Comparison of ENCODE assay signal across 22 cellular contexts in genomic region chr2:26141145-26141769, GRCh38. TPM values are rescaled to one million over a fixed set of nuclear protein-coding genes. Genes with fewer than 3 reads are reported as not detected.
DNase-seq lines count a peak whose midpoint lies in the region; ATAC-seq, FAIRE-seq and TF ChIP-seq lines count a peak whose summit lies in the region.
"Had no signal": no experiment of that assay in that cellular context is flagged by ENCODE, and none has a peak within 500 bp of the region (broad histone marks: within the 10 kb centered on the region; RNA-seq: fewer than 3 reads in every experiment).

No MANE protein-coding gene starts in this region.

- H3K4me3 ChIP-seq in HepG2 (replicated peaks in 1 of 3; ENCODE audit: insufficient read depth in 1 of 3, low read depth in 2 of 3, low read length in 3 of 3) (no peak overlapping the region), right lobe of liver (no peak overlapping the region), RWPE2 (ENCODE audit: severe bottlenecking) (no peak overlapping the region)
- H3K4me3 ChIP-seq: Peyer's patch, SJCRH30 had no signal

- no peak for TF ChIP-seq POLR2A in HepG2 (IDR thresholded peaks at IDR 0.05; ENCODE audit: insufficient read depth in 1 of 2, low read depth in 2 of 2, low read length in 2 of 2)
- no peak for TF ChIP-seq POLR2A in right lobe of liver (IDR thresholded peaks at IDR 0.05)

- no peaks in the 10 kb centered on the region for H3K27me3 Mint-ChIP-seq in naive thymus-derived CD8-positive, alpha-beta T cell
- H3K27me3 Mint-ChIP-seq in T-helper 17 cell, result no peaks in the 10 kb centered on the region

- POLR2A ChIA-PET in HepG2 (lab: Yijun Ruan, JAX), result no interaction called here
- POLR2A ChIA-PET in naive thymus-derived CD8-positive, alpha-beta T cell (lab: Charles Lee), result no interaction called here

- ATAC-seq in HepG2 (peak; percentile 13; the same call in 2 of the 3 replicates), right lobe of liver (no peak), RWPE2 (ENCODE audit: low read depth) (peak; percentile 30; the same call in 1 of the 3 replicates), T-helper 17 cell (no peak)
- no peak for ATAC-seq in naive thymus-derived CD8-positive, alpha-beta T cell

- H3K4me1 ChIP-seq in HepG2 (ENCODE audit: insufficient read depth, low read length), result no peaks in the 10 kb centered on the region
- H3K4me1 ChIP-seq in right lobe of liver, result no peaks in the 10 kb centered on the region
- H3K4me1 ChIP-seq in RWPE2 (ENCODE audit: insufficient read depth, poor library complexity, severe bottlenecking), result no peaks in the 10 kb centered on the region
- H3K4me1 ChIP-seq: BE2C, SJCRH30 had no signal

- FAIRE-seq in HepG2 (lab: Jason Lieb, UNC), result no peak

- H3K4me2 ChIP-seq in HepG2 (ENCODE audit: low read depth, low read length), result no peak overlapping the region

- H3K36me3 ChIP-seq in HepG2 (replicated peaks in 1 of 2; ENCODE audit: control insufficient read depth in 1 of 2, insufficient read depth in 2 of 2, low read length in 2 of 2) (peaks cover 2 to 4% of the 10 kb centered on the region in 2 experiments; a peak in 3 of 5 replicates), right lobe of liver (peaks cover 0 to 2% (median 0%) of the 10 kb centered on the region in 4 donors), RWPE2 (ENCODE audit: low read depth) (0 out of 2 replicates have a peak, but pooled peaks cover 11% of the 10 kb centered on the region)

- DNase-seq in HepG2 (ENCODE audit: low spot score), result no peak
- DNase-seq in right lobe of liver, result no peak
- no peak for DNase-seq in RWPE2 (ENCODE audit: low spot score)
- DNase-seq in kidney tubule cell (ENCODE audit: low spot score), result peak; percentile 9
- no peak for DNase-seq in naive thymus-derived CD8-positive, alpha-beta T cell
- DNase-seq in cardiac septum (ENCODE audit: low spot score), result no peak
- DNase-seq in T-helper 17 cell, result no peak
- DNase-seq: BE2C, COR-L47, DMS153, GDM1, GOT3, KBM-7, MM.1S, NCI-H1048, NCI-H1417 treated with DMSO at 0.1 percent for 48 hours, NCI-H187, NCI-H446, NCI-H526, Peyer's patch, SJCRH30 had no signal

- no peak for TF ChIP-seq RAD21 in HepG2 (CRISPR knock-in tag; IDR thresholded peaks at IDR 0.05)

- H3K27me3 ChIP-seq in HepG2 (ENCODE audit: control insufficient read depth in 1 of 2, insufficient read depth in 2 of 2, low read length in 2 of 2) (no peaks in the 10 kb centered on the region), right lobe of liver (no peaks in the 10 kb centered on the region), RWPE2 (ENCODE audit: insufficient read depth, poor library complexity, severe bottlenecking) (no peaks in the 10 kb centered on the region)
- H3K27me3 ChIP-seq: BE2C, Peyer's patch had no signal

- H3K9me3 ChIP-seq in HepG2 (ENCODE audit: low read length), result no peaks in the 10 kb centered on the region
- H3K9me3 ChIP-seq in right lobe of liver, result no peaks in the 10 kb centered on the region
- H3K9me3 ChIP-seq in RWPE2 (ENCODE audit: severe bottlenecking), result no peaks in the 10 kb centered on the region
- no peaks in the 10 kb centered on the region for H3K9me3 ChIP-seq in T-helper 17 cell (ENCODE audit: control insufficient read depth, low read length, poor library complexity, severe bottlenecking)
- H3K9me3 ChIP-seq: BE2C, Peyer's patch, SJCRH30 had no signal

- in situ Hi-C loops in HepG2 (cut with HindIII; ENCODE audit: extremely low pct_ligation_motif_present, low pct_unique_long_range_greater_than_20kb), result loop anchor here (10.0 kb wide), 1 partner anchor 286 kb away; no protein-coding TSS in a partner anchor

- peaks cover 0 to 10% (median 3%) of the 10 kb centered on the region in 3 donors for H3K36me3 Mint-ChIP-seq in naive thymus-derived CD8-positive, alpha-beta T cell
- no peaks in the 10 kb centered on the region for H3K36me3 Mint-ChIP-seq in T-helper 17 cell (ENCODE audit: low read depth)

- WGBS in HepG2 (ENCODE audit: low lambda C conversion rate), result 93% methylated on average over 18 of the region's 18 CpGs
- 80% methylated on average over 7 of the region's 18 CpGs for WGBS in right lobe of liver (ENCODE audit: insufficient coverage, low coverage, low lambda C conversion rate, missing lambda C conversion rate)

- BruUV-seq in HepG2 (replicated peaks; lab: Mats Ljungman, UMichigan), result no TSS peak

- no peaks in the 10 kb centered on the region for H4K20me1 ChIP-seq in HepG2 (ENCODE audit: insufficient read depth, low read length)

- no peak overlapping the region for H2AFZ ChIP-seq in HepG2 (ENCODE audit: low read length)

- TF ChIP-seq CTCF in HepG2 (CRISPR knock-in tag; IDR thresholded peaks at IDR 0.05), result no peak
- no peak for TF ChIP-seq CTCF in right lobe of liver (IDR thresholded peaks at IDR 0.05)
- no peak for TF ChIP-seq CTCF in RWPE2 (IDR thresholded peaks at IDR 0.05; ENCODE audit: poor library complexity, severe bottlenecking)

- TF ChIP-seq EP300 in HepG2 (IDR thresholded peaks at IDR 0.05; ENCODE audit: low read depth in 2 of 2, low read length in 2 of 2), result no peak
- no peak for TF ChIP-seq EP300 in HepG2 (CRISPR knock-in tag; IDR thresholded peaks at IDR 0.05; ENCODE audit: borderline replicate concordance)

- H3K9me3 Mint-ChIP-seq in naive thymus-derived CD8-positive, alpha-beta T cell, result no peaks in the 10 kb centered on the region

- intact Hi-C loops in HepG2 (cut with micrococcal nuclease; ENCODE audit: unreplicated experiment) (no loop called here), right lobe of liver (cut with DNase I) (loop anchor here (10.0 kb wide), 2 partner anchors 146 to 186 kb away; no protein-coding TSS in a partner anchor), cardiac septum (cut with DNase I) (loop anchor here (10.0 kb wide), 1 partner anchor 286 kb away; no protein-coding TSS in a partner anchor)

- no peak overlapping the region for H3K9ac ChIP-seq in HepG2 (ENCODE audit: insufficient read depth, low read depth, low read length)

- H3K4me3 Mint-ChIP-seq in naive thymus-derived CD8-positive, alpha-beta T cell, result no peak overlapping the region
- H3K4me3 Mint-ChIP-seq in T-helper 17 cell, result no peak overlapping the region

- CTCF ChIA-PET in HepG2 (lab: Yijun Ruan, JAX; ENCODE audit: low intra/inter-chr PET ratio, low total read pairs), result no interaction called here

- H3K27ac ChIP-seq in HepG2 (ENCODE audit: extremely low read length, insufficient read depth, low read length), result no peak overlapping the region
- no peak overlapping the region for H3K27ac ChIP-seq in right lobe of liver
- no peak overlapping the region for H3K27ac ChIP-seq in RWPE2 (ENCODE audit: poor library complexity, severe bottlenecking)
- H3K27ac ChIP-seq: Peyer's patch, SJCRH30 had no signal

- no peaks in the 10 kb centered on the region for H3K79me2 ChIP-seq in HepG2 (ENCODE audit: insufficient read depth, low read length)

- H3K4me1 Mint-ChIP-seq in naive thymus-derived CD8-positive, alpha-beta T cell, result peaks cover 2 to 6% (median 3%) of the 10 kb centered on the region in 4 donors
- H3K4me1 Mint-ChIP-seq in T-helper 17 cell, result peaks cover 5% of the 10 kb centered on the region

- H3K27ac Mint-ChIP-seq in naive thymus-derived CD8-positive, alpha-beta T cell, result peak overlapping the region in 2 of 10 donors; percentile 2 to 62
- no peak overlapping the region for H3K27ac Mint-ChIP-seq in T-helper 17 cell

TF ChIP-seq in HepG2, 621 proteins besides CTCF, POLR2A, EP300 and RAD21:
- peak; percentile 79 for TF ChIP-seq AGO2 (optimal IDR thresholded peaks at IDR 0.05; ENCODE audit: low read depth, low read length)
- no peak for TF ChIP-seq ZFAT (CRISPR knock-in tag; conservative IDR thresholded peaks at IDR 0.05)
- TF ChIP-seq ZNF558 (CRISPR knock-in tag; IDR thresholded peaks at IDR 0.05; ENCODE audit: borderline replicate concordance), result no peak
- TF ChIP-seq ZFX (CRISPR knock-in tag; IDR thresholded peaks at IDR 0.05; ENCODE audit: low read depth), result no peak
TF ChIP-seq in HepG2: peak in this region for 1.

RNA-seq across cellular contexts. Expression of gene GAREM2, which starts 31.6 kb away (rescaled TPM):
- 0.31 and 0.38 TPM in 2 replicates for total RNA-seq in HepG2 (2016; rRNA removed; fragmentation: Illumina TruSeq; extraction: Trizol)
- total RNA-seq in HepG2 (2016; cell fraction: cytosol; rRNA removed; fragmentation: Illumina TruSeq; extraction: Trizol; ENCODE audit: low read depth), result 0.10 and 0.18 TPM in 2 replicates
- total RNA-seq in HepG2 (2016; cell fraction: insoluble cytoplasmic fraction; rRNA removed; fragmentation: Illumina TruSeq; extraction: Trizol), result 0.35 and 0.36 TPM in 2 replicates
- 0.55 and 0.62 TPM in 2 replicates for total RNA-seq in HepG2 (2016; cell fraction: membrane; rRNA removed; fragmentation: Illumina TruSeq; extraction: Trizol)
- 0.28 and 0.94 TPM in 2 replicates for total RNA-seq in HepG2 (2016; cell fraction: nucleus; rRNA removed; fragmentation: Illumina TruSeq; extraction: Trizol)
- polyA plus RNA-seq in HepG2 (2011; rRNA removed), result 0.29 and 0.37 TPM in 2 replicates
- polyA plus RNA-seq in HepG2 (2011; cell fraction: cytosol; rRNA removed), result 0.25 and 0.29 TPM in 2 replicates
- 0.54 and 0.56 TPM in 2 replicates for polyA plus RNA-seq in HepG2 (2011; cell fraction: nucleus; rRNA removed)
- 0.31 and 0.47 TPM in 2 replicates for polyA plus RNA-seq in HepG2 (2012)
- 0.35 and 0.49 TPM in 2 replicates for polyA plus RNA-seq in HepG2 (2016; cell fraction: cytosol; fragmentation: Illumina TruSeq; extraction: Trizol; ENCODE audit: low read depth)
- 0.88 and 1.2 TPM in 2 replicates for polyA plus RNA-seq in HepG2 (2016; cell fraction: insoluble cytoplasmic fraction; fragmentation: Illumina TruSeq; extraction: Trizol; ENCODE audit: low read depth)
- polyA plus RNA-seq in HepG2 (2016; cell fraction: membrane; fragmentation: Illumina TruSeq; extraction: Trizol; ENCODE audit: low read depth), result 0.48 and 0.61 TPM in 2 replicates
- 0.59 and 1.1 TPM in 2 replicates for polyA plus RNA-seq in HepG2 (2016; cell fraction: nucleus; fragmentation: Illumina TruSeq; extraction: Trizol; ENCODE audit: insufficient read depth, low read depth)
- 1.0 TPM in 1 of 2 replicates, not detected in the other for polyA minus RNA-seq in HepG2 (2011; rRNA and poly(A)+ RNA removed; ENCODE audit: low replicate concordance)
- polyA minus RNA-seq in HepG2 (2011; cell fraction: cytosol; rRNA and poly(A)+ RNA removed), result 0.35 and 1.1 TPM in 2 replicates
- polyA minus RNA-seq in HepG2 (2011; cell fraction: nucleus; rRNA and poly(A)+ RNA removed), result 0.25 and 0.26 TPM in 2 replicates
- total RNA-seq in right lobe of liver, result under 1 TPM in 5 of 6 experiments, not detected in 1; 0.11 to 0.34 (median 0.20) TPM
- 1 to 10 TPM; 4.3 to 5.9 TPM for total RNA-seq in naive thymus-derived CD8-positive, alpha-beta T cell
- polyA plus RNA-seq in naive thymus-derived CD8-positive, alpha-beta T cell, result 1 to 10 TPM in 2 of 3 donors, under 1 TPM in 1; 0.74 to 2.6 (median 1.5) TPM
- 1.1 TPM for total RNA-seq in cardiac septum
- total RNA-seq in T-helper 17 cell, result 1 to 10 TPM; 3.6 to 6.5 TPM
- total RNA-seq: OCI-LY7 had no signal

Comparison
In these comparisons a context has a peak if more than half of its experiments do, and no peak if none do; other contexts are left out.
1. ATAC-seq: peak in HepG2 (single experiment) and RWPE2 (single experiment); none in right lobe of liver (0 of 4), naive thymus-derived CD8-positive, alpha-beta T cell (0 of 2) and T-helper 17 cell (single experiment).